8 cellular contexts compared by ENCODE assay signal in genomic region chr5:65925094-65925600, GRCh38.
DNase-seq lines count a peak whose midpoint lies in the region; ATAC-seq and TF ChIP-seq lines count a peak whose summit lies in the region.

No MANE protein-coding gene starts in this region.

- H3K4me3 ChIP-seq in WI38 (ENCODE audit: low read depth, low read length) (peak overlapping the region; percentile 70), cardiac fibroblast (replicated peaks in 1 of 2; ENCODE audit: low read depth in 2 of 2, low read length in 2 of 2) (peak overlapping the region; percentile 64 to 79)

- peak; percentile 56 for ATAC-seq in HG02884 (IDR thresholded peaks at IDR 0.05; ENCODE audit: unreplicated experiment)

- DNase-seq in DMS79 treated with DMSO at 0.1 percent for 48 hours (lab: John Stamatoyannopoulos, UW) (peak; percentile 42), DMS79 (lab: John Stamatoyannopoulos, UW) (no peak), NCI-H2029 treated with DMSO at 0.1 percent for 48 hours (lab: John Stamatoyannopoulos, UW) (peak; percentile 51), cardiac fibroblast (ENCODE audit: low read depth in 2 of 2) (peak; percentile 72 to 74), kidney glomerular epithelial cell (lab: John Stamatoyannopoulos, UW) (peak; percentile 62)
- peak; percentile 18 to 63 (median 39) for DNase-seq in stimulated activated CD4-positive, alpha-beta T cell treated with anti-CD3 and anti-CD28 coated beads, Interleukin-1b, Interleukin-23, amount 100 ng/mL, for 24 hours (ENCODE audit: low read depth in 4 of 4, low spot score in 1 of 4)

- TF ChIP-seq CTCF in WI38 (IDR thresholded peaks at IDR 0.05; ENCODE audit: low read depth, low read length) (no peak), cardiac fibroblast (IDR thresholded peaks at IDR 0.05; ENCODE audit: low read depth, low read length) (no peak)
